In the genomic region with DNA sequence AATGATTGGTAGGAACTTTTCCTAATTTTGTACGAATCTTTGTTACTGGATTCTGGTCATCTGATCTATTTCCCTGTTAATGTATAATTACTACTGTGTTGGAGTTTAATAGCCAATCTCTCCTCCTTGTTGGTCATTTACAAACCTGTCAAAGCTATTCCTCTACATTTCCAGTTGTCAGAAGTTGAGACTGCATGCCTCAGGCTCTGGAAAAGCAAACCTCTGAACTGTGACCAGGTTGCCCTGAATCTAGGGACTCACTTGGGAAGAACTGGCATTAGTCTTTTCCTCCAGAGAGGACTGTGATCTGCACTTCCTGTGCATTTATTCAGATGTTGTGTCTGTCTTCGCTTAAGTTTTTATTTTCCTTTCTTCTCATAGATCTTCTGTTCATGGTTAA, we compare ENCODE assay signal across 18 cellular contexts.
DNase-seq lines count a peak whose midpoint lies in the region; ATAC-seq and TF ChIP-seq lines count a peak whose summit lies in the region.
"Had no signal": no experiment of that assay in that cellular context is flagged by ENCODE, and none has a peak within 500 bp of the region (broad histone marks: within the 10 kb centered on the region; RNA-seq: fewer than 3 reads in every experiment).

No MANE protein-coding gene starts in this region.

- H3K79me2 ChIP-seq in OCI-LY3 (ENCODE audit: low read length) = no peaks in the 10 kb centered on the region

- H3K9ac ChIP-seq in OCI-LY3 (ENCODE audit: low read length) = no peak overlapping the region
- H3K9ac ChIP-seq in stomach smooth muscle (ENCODE audit: low read length in 2 of 2) = no peak overlapping the region
- H3K9ac ChIP-seq: KMS-11 had no signal

- peak overlapping the region; percentile 79 for H3K4me2 ChIP-seq in OCI-LY3 (ENCODE audit: low read length)
- H3K4me2 ChIP-seq: KMS-11 had no signal

- no peak overlapping the region; the same call in 1 of the 2 replicates for H3K4me3 ChIP-seq in OCI-LY3 (ENCODE audit: low read length)
- H3K4me3 ChIP-seq in stomach smooth muscle (ENCODE audit: low read length in 2 of 2) = no peak overlapping the region
- H3K4me3 ChIP-seq: A549, SJCRH30 had no signal

- H3K36me3 ChIP-seq in OCI-LY3 (replicated peaks; ENCODE audit: low read depth, low read length) (no peaks in the 10 kb centered on the region), stomach smooth muscle (ENCODE audit: control insufficient read depth in 2 of 2, insufficient read depth in 2 of 2, low read length in 2 of 2) (peaks cover 18 to 29% of the 10 kb centered on the region in 2 donors)

- H3K4me1 ChIP-seq in OCI-LY3 (ENCODE audit: low read length) (peaks cover 10% of the 10 kb centered on the region), stomach smooth muscle (ENCODE audit: control insufficient read depth, insufficient read depth, low read length) (peaks cover 26% of the 10 kb centered on the region)

- ATAC-seq in HG02885 (IDR thresholded peaks at IDR 0.05; ENCODE audit: poor library complexity, unreplicated experiment) = no peak
- no peak for ATAC-seq in HG03097 (IDR thresholded peaks at IDR 0.05; ENCODE audit: low FRiP score, unreplicated experiment)

- peak overlapping the region; percentile 83; the same call in 1 of the 2 replicates for H2AFZ ChIP-seq in OCI-LY3 (ENCODE audit: low read depth, low read length)

- DNase-seq in ecto neural progenitor cell (ENCODE audit: low spot score) (peak; percentile 11), left kidney (ENCODE audit: low read depth, low spot score) (peak; percentile 57)
- no peak for DNase-seq in stimulated activated naive CD4-positive, alpha-beta T cell (lab: John Stamatoyannopoulos, UW)
- DNase-seq: CD4-positive, alpha-beta T cell; HFFc6; NCI-H1417; NCI-H1930; NCI-H345; NCI-H524 treated with DMSO at 0.1 percent for 48 hours; PC-3; SJCRH30 had no signal

- no peaks in the 10 kb centered on the region for H4K20me1 ChIP-seq in OCI-LY3 (ENCODE audit: insufficient read depth, low read length)

- H3K27ac ChIP-seq in OCI-LY3 (ENCODE audit: low read length) = no peak overlapping the region
- H3K27ac ChIP-seq in stomach smooth muscle (ENCODE audit: low read length) = peak overlapping the region; percentile 53
- H3K27ac ChIP-seq: KMS-11, SJCRH30 had no signal

- no peak for TF ChIP-seq CTCF in OCI-LY3 (IDR thresholded peaks at IDR 0.05; ENCODE audit: low read depth, low read length)

- H3K9me3 ChIP-seq in OCI-LY3 (ENCODE audit: insufficient read depth, low read length) (no peaks in the 10 kb centered on the region), stomach smooth muscle (ENCODE audit: control insufficient read depth in 2 of 2, low read length in 2 of 2) (no peaks in the 10 kb centered on the region)
- H3K9me3 ChIP-seq: A549, Caco-2, SJCRH30 had no signal

- H3K27me3 ChIP-seq in OCI-LY3 (ENCODE audit: low read depth, low read length) = no peaks in the 10 kb centered on the region; the same call in 1 of the 2 replicates
- H3K27me3 ChIP-seq in stomach smooth muscle (ENCODE audit: control insufficient read depth in 1 of 2, insufficient read depth in 2 of 2, low read length in 2 of 2) = no peaks in the 10 kb centered on the region
- H3K27me3 ChIP-seq: SJCRH30 had no signal

Comparison
In these comparisons a context has a peak if more than half of its experiments do, and no peak if none do; other contexts are left out.
1. DNase-seq: peak in ecto neural progenitor cell (single experiment) and left kidney (single experiment); none in stimulated activated naive CD4-positive, alpha-beta T cell (0 of 6).